In the genomic region with DNA sequence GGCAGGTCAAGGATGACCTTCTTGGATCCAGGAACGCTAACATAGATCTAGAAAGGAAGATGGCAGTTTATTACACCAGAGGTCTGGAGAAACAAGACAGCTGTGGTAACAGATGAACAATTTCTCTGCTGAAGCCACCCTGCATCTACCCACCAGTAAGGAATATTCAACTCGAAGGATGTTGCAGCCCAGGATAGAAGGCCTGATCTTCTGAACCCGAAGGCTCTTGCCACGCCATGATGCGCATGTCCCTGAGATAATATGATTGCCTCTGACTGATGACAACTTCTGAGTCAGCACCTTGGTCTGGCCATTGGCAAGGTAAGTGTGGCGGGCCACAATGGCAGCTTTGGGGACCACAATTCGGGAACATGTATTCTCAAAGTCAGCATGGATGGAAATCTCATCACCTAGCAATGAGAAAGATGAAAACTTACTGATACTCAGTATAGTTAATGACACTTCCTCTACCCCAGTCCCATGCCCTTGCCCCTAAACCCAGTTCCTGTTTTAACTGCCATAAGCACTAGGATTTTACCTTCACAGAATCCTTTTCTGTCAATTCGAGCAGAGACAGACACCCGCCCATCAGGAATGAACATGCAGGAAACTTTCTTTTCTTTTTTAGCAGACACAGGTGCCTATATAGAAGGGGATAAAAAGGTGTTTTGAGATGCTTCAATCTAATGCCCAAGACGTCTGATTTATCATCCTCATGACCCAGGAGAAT, we compare ENCODE assay signal across 8 cellular contexts. TPM values are rescaled to one million over a fixed set of nuclear protein-coding genes. Genes with fewer than 3 reads are reported as not detected.
DNase-seq lines count a peak whose midpoint lies in the region; ATAC-seq and TF ChIP-seq lines count a peak whose summit lies in the region.

No MANE protein-coding gene starts in this region.

- in situ Hi-C loops in GM13976 (cut with MboI; ENCODE audit: low sequenced_read_pairs, unreplicated experiment): loop anchor here (10.0 kb wide), 1 partner anchor 160 kb away; no protein-coding TSS in a partner anchor

- H3K36me3 ChIP-seq in RWPE2 (ENCODE audit: low read depth): peaks cover 43% of the 10 kb centered on the region

- no peak for TF ChIP-seq CTCF in GM12875 (IDR thresholded peaks at IDR 0.05; ENCODE audit: borderline replicate concordance, insufficient read depth, low read depth, low read length)
- no peak for TF ChIP-seq CTCF in RWPE2 (IDR thresholded peaks at IDR 0.05; ENCODE audit: poor library complexity, severe bottlenecking)
- TF ChIP-seq CTCF in GM13976 (IDR thresholded peaks at IDR 0.05; ENCODE audit: borderline replicate concordance, control extremely low read depth, extremely low read depth, insufficient read depth, missing control alignments): no peak

- H3K4me1 Mint-ChIP-seq in naive B cell: peaks cover 67 to 77% (median 75%) of the 10 kb centered on the region in 3 donors

- no peaks in the 10 kb centered on the region for H3K9me3 ChIP-seq in RWPE2 (ENCODE audit: severe bottlenecking)

- H3K27me3 Mint-ChIP-seq in naive B cell: no peaks in the 10 kb centered on the region

- H3K27ac ChIP-seq in RWPE2 (ENCODE audit: poor library complexity, severe bottlenecking): peak overlapping the region; percentile 91
- peak overlapping the region; percentile 94 for H3K27ac ChIP-seq in caudate nucleus (ENCODE audit: low read depth, low read length)

- H3K9me3 Mint-ChIP-seq in naive B cell: no peaks in the 10 kb centered on the region

- H3K36me3 Mint-ChIP-seq in naive B cell: peaks cover 41 to 44% of the 10 kb centered on the region in 2 donors

- peaks cover 30% of the 10 kb centered on the region for H3K4me1 ChIP-seq in RWPE2 (ENCODE audit: insufficient read depth, poor library complexity, severe bottlenecking)

- ATAC-seq in RWPE2 (ENCODE audit: low read depth) (no peak), naive B cell (ENCODE audit: low read depth in 2 of 2) (no peak), GM19035 (IDR thresholded peaks at IDR 0.05; ENCODE audit: unreplicated experiment) (no peak), GM19023 (IDR thresholded peaks at IDR 0.05; ENCODE audit: unreplicated experiment) (no peak)

- H3K4me3 ChIP-seq in GM12875 (ENCODE audit: low read depth, low read length): peak overlapping the region; percentile 81
- peak overlapping the region; percentile 54 for H3K4me3 ChIP-seq in RWPE2 (ENCODE audit: severe bottlenecking)

- no peak for DNase-seq in RWPE2 (ENCODE audit: low spot score)
- DNase-seq in caudate nucleus (lab: John Stamatoyannopoulos, UW): no peak
- DNase-seq in naive B cell: no peak
- DNase-seq in DMS114 treated with DMSO at 0.1 percent for 48 hours (lab: John Stamatoyannopoulos, UW; ENCODE audit: unreplicated experiment): no peak
- no peak for DNase-seq in GM13976 (ENCODE audit: low spot score)

- H3K27ac Mint-ChIP-seq in naive B cell: peak overlapping the region; percentile 82 to 99 (median 94)

- H3K27me3 ChIP-seq in RWPE2 (ENCODE audit: insufficient read depth, poor library complexity, severe bottlenecking): no peaks in the 10 kb centered on the region

- peak overlapping the region; percentile 87 to 100 (median 98) for H3K4me3 Mint-ChIP-seq in naive B cell

RNA-seq across cellular contexts. Expression of a gene that starts 1.8 kb away (rescaled TPM):
- 1,000 to 10,000 TPM; 2,524 to 6,933 (median 5,735) TPM for polyA plus RNA-seq in naive B cell (ENCODE audit: low read depth in 6 of 6)

RNA-seq across cellular contexts. Expression of a gene that starts 27.0 kb away (rescaled TPM):
- not detected for polyA plus RNA-seq in naive B cell (ENCODE audit: low read depth in 6 of 6)

RNA-seq across cellular contexts. Expression of a gene that starts 30.1 kb away (rescaled TPM):
- 100 to 1,000 TPM in 1 of 6 donors, 10 to 100 TPM in 5; 79.5 to 202 (median 91.7) TPM for polyA plus RNA-seq in naive B cell (ENCODE audit: low read depth in 6 of 6)

RNA-seq across cellular contexts. Expression of a gene that starts 30.2 kb away (rescaled TPM):
- polyA plus RNA-seq in naive B cell (ENCODE audit: low read depth in 6 of 6): under 1 TPM in 2 of 6 donors, not detected in 4; 0.15 to 0.27 TPM

RNA-seq across cellular contexts. Expression of a gene that starts 36.7 kb away (rescaled TPM):
- 10 to 100 TPM; 10.6 to 14.2 (median 12.7) TPM for polyA plus RNA-seq in naive B cell (ENCODE audit: low read depth in 6 of 6)
